In the genomic region with DNA sequence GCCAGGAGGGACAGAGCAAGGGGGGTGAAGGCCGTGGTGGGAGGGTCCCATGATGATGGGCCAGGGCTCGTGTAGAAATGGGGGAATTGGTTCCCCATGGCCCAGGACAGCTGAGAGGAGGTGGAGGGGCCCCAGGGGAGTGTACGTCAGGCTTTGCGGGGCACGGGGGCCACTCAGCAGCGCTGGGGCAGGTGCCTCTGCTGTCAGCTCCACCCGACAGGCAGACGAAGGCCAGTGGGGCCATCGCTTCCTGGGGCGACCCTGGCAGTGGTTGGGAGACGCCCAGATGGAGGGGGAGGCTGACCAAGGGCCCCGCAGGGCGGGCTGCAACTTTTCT, we compare ENCODE assay signal across 23 cellular contexts. TPM values are rescaled to one million over a fixed set of nuclear protein-coding genes. Genes with fewer than 3 reads are reported as not detected.
DNase-seq lines count a peak whose midpoint lies in the region; TF ChIP-seq lines count a peak whose summit lies in the region.
"Had no signal": no experiment of that assay in that cellular context is flagged by ENCODE, and none has a peak within 500 bp of the region (broad histone marks: within the 10 kb centered on the region; RNA-seq: fewer than 3 reads in every experiment).

No MANE protein-coding gene starts in this region.

- no peak overlapping the region for H3K4me3 ChIP-seq in right atrium auricular region
- H3K4me3 ChIP-seq in suprapubic skin, result no peak overlapping the region
- no peak overlapping the region for H3K4me3 ChIP-seq in coronary artery
- H3K4me3 ChIP-seq: PC-9, right lobe of liver, SK-N-MC, thoracic aorta had no signal

- H3K4me1 ChIP-seq in right atrium auricular region, result peaks cover 0 to 6% of the 10 kb centered on the region in 2 donors
- peaks cover 29% of the 10 kb centered on the region for H3K4me1 ChIP-seq in suprapubic skin
- H3K4me1 ChIP-seq: right lobe of liver had no signal

- TF ChIP-seq CTCF in right atrium auricular region (IDR thresholded peaks at IDR 0.05) (no peak), suprapubic skin (IDR thresholded peaks at IDR 0.05) (no peak), coronary artery (IDR thresholded peaks at IDR 0.05) (no peak), nephron progenitor cell (IDR thresholded peaks at IDR 0.05) (no peak)

- peaks cover 2% of the 10 kb centered on the region for H3K9me3 Mint-ChIP-seq in activated T-cell treated with anti-CD3 and anti-CD28 coated beads, Interleukin-2, amount 50 U/mL, for 24 hours
- no peaks in the 10 kb centered on the region for H3K9me3 Mint-ChIP-seq in nephron progenitor cell
- H3K9me3 Mint-ChIP-seq: activated naive CD4-positive, alpha-beta T cell treated with anti-CD3 and anti-CD28 coated beads for 36 hours had no signal

- H3K36me3 ChIP-seq in right atrium auricular region (peaks cover 37% of the 10 kb centered on the region), suprapubic skin (peaks cover 47% of the 10 kb centered on the region)

- no peaks in the 10 kb centered on the region for H3K4me1 Mint-ChIP-seq in activated T-cell treated with anti-CD3 and anti-CD28 coated beads, Interleukin-2, amount 50 U/mL, for 24 hours (ENCODE audit: low read depth)
- H3K4me1 Mint-ChIP-seq in nephron progenitor cell, result peaks cover 6% of the 10 kb centered on the region

- H3K27me3 ChIP-seq in right atrium auricular region, result no peaks in the 10 kb centered on the region
- no peaks in the 10 kb centered on the region for H3K27me3 ChIP-seq in suprapubic skin
- H3K27me3 ChIP-seq: right lobe of liver had no signal

- no peak for TF ChIP-seq POLR2A in suprapubic skin (IDR thresholded peaks at IDR 0.05)

- DNase-seq in activated T-cell treated with anti-CD3 and anti-CD28 coated beads, Interleukin-2, amount 50 U/mL, for 24 hours, result no peak
- DNase-seq in activated T-cell treated with anti-CD3 and anti-CD28 coated beads, Interleukin-2, amount 50 U/mL, for 1 hour, result no peak
- DNase-seq in right atrium auricular region (ENCODE audit: low spot score), result no peak
- peak in 1 of 2 donors; percentile 71 for DNase-seq in suprapubic skin (ENCODE audit: low spot score in 2 of 2)
- DNase-seq in DMS53 treated with DMSO at 0.1 percent for 48 hours (lab: John Stamatoyannopoulos, UW; ENCODE audit: unreplicated experiment), result no peak
- no peak for DNase-seq in coronary artery (ENCODE audit: low spot score)
- DNase-seq in nephron progenitor cell, result no peak
- DNase-seq: activated CD8-positive, alpha-beta memory T cell treated with anti-CD3 and anti-CD28 coated beads, Interleukin-2, amount 50 U/mL, for 48 hours; activated naive CD4-positive, alpha-beta T cell treated with anti-CD3 and anti-CD28 coated beads for 36 hours; DMS79; NCI-H1417 treated with DMSO at 0.1 percent for 48 hours; NCI-H2171; NCI-H82; PC-9; stimulated activated CD4-positive, alpha-beta T cell treated with anti-CD3 and anti-CD28 coated beads, Interleukin-1b, Interleukin-23, amount 100 ng/mL, for 48 hours had no signal

- H3K27ac ChIP-seq in angular gyrus (ENCODE audit: low read depth, low read length), result peak overlapping the region; percentile 69
- H3K27ac ChIP-seq in right atrium auricular region, result peak overlapping the region; percentile 33 to 40
- peak overlapping the region; percentile 64 for H3K27ac ChIP-seq in suprapubic skin
- peak overlapping the region in 1 of 2 donors; percentile 70 for H3K27ac ChIP-seq in coronary artery
- H3K27ac ChIP-seq: C4-2B, PC-9, right lobe of liver, SK-N-MC, thoracic aorta had no signal

- H3K27me3 Mint-ChIP-seq in activated T-cell treated with anti-CD3 and anti-CD28 coated beads, Interleukin-2, amount 50 U/mL, for 24 hours, result no peaks in the 10 kb centered on the region
- H3K27me3 Mint-ChIP-seq in nephron progenitor cell (ENCODE audit: low read depth, poor library complexity), result no peaks in the 10 kb centered on the region
- H3K27me3 Mint-ChIP-seq: brain had no signal

- H3K4me3 Mint-ChIP-seq in activated T-cell treated with anti-CD3 and anti-CD28 coated beads, Interleukin-2, amount 50 U/mL, for 24 hours, result no peak overlapping the region
- H3K4me3 Mint-ChIP-seq in nephron progenitor cell, result no peak overlapping the region
- H3K4me3 Mint-ChIP-seq: activated naive CD4-positive, alpha-beta T cell treated with anti-CD3 and anti-CD28 coated beads for 36 hours; brain had no signal

- H3K9me3 ChIP-seq in right atrium auricular region (no peaks in the 10 kb centered on the region), suprapubic skin (no peaks in the 10 kb centered on the region)
- H3K9me3 ChIP-seq: right lobe of liver, thoracic aorta had no signal

- H3K27ac Mint-ChIP-seq in activated T-cell treated with anti-CD3 and anti-CD28 coated beads, Interleukin-2, amount 50 U/mL, for 24 hours, result peak overlapping the region; percentile 76
- H3K27ac Mint-ChIP-seq in nephron progenitor cell, result no peak overlapping the region
- H3K27ac Mint-ChIP-seq: activated naive CD4-positive, alpha-beta T cell treated with anti-CD3 and anti-CD28 coated beads for 36 hours had no signal

- peaks cover 66% of the 10 kb centered on the region for H3K36me3 Mint-ChIP-seq in activated T-cell treated with anti-CD3 and anti-CD28 coated beads, Interleukin-2, amount 50 U/mL, for 24 hours (ENCODE audit: low read depth)
- H3K36me3 Mint-ChIP-seq in nephron progenitor cell (ENCODE audit: low read depth), result peaks cover 19% of the 10 kb centered on the region

- TF ChIP-seq EP300 in suprapubic skin (IDR thresholded peaks at IDR 0.05), result no peak

- 73% methylated on average over 13 of the region's 13 CpGs for WGBS in suprapubic skin

RNA-seq across cellular contexts. Expression of a gene that starts 1.9 kb away (rescaled TPM):
- total RNA-seq in right atrium auricular region, result not detected
- total RNA-seq in suprapubic skin, result 1 to 10 TPM in 2 of 4 donors, not detected in 2; 2.4 to 5.2 TPM
- total RNA-seq: A172, glomerular endothelial cell, thoracic aorta had no signal

RNA-seq across cellular contexts. Expression of a gene that starts 20.3 kb away (rescaled TPM):
- total RNA-seq in right atrium auricular region (10 to 100 TPM; 15.8 to 35.4 TPM), suprapubic skin (100 to 1,000 TPM in 2 of 4 donors, 10 to 100 TPM in 2; 60.4 to 206 (median 119) TPM)

RNA-seq across cellular contexts. Expression of a gene that starts 31.0 kb away (rescaled TPM):
- total RNA-seq in right atrium auricular region (10 to 100 TPM; 20.6 to 21.7 TPM), suprapubic skin (10 to 100 TPM; 45.1 to 51.1 (median 47.9) TPM)

RNA-seq across cellular contexts. Expression of a gene that starts 35.7 kb away (rescaled TPM):
- total RNA-seq in right atrium auricular region, result 10 to 100 TPM; 51.8 to 52.5 TPM
- total RNA-seq in suprapubic skin, result 100 to 1,000 TPM in 3 of 4 donors, 10 to 100 TPM in 1; 87.9 to 135 (median 118) TPM

RNA-seq across cellular contexts. Expression of a gene that starts 36.6 kb away (rescaled TPM):
- total RNA-seq in right atrium auricular region (10 to 100 TPM; 14.1 to 18.4 TPM), suprapubic skin (10 to 100 TPM; 10.9 to 21.7 (median 17.9) TPM)
